ENCODE assay signal across 8 cellular contexts in the genomic region with DNA sequence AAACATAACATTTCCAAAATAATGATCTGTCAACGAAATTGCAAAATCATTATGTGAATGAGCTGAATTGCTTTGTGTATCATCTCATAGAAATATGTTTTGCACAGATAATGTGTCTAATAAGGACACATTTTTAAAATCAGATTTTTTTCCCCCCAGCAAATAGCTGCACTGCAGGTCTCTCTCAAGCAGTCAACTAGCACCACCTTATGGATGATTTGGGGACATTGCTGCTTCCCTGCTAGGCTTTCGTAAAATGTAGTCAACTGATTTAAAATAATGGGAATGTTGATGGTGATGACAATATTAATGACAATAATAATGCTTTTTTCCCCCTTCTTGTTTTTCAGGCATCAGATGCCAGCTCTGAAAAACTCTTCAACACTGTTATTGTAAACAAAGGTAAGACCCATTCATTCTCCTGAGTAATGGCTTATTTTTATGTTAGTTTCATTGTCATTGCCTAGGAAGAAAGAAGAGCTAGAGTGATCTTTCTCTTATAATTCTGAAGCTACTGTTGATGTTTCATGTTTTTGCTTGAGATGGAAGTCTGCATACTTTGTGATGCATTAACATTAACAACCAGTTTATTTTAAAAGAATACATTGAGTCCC.
DNase-seq lines count a peak whose midpoint lies in the region; ATAC-seq, FAIRE-seq and TF ChIP-seq lines count a peak whose summit lies in the region.

No MANE protein-coding gene starts in this region.

- H2AFZ ChIP-seq in Karpas-422 (ENCODE audit: low read length) (no peak overlapping the region), neuron (ENCODE audit: low read depth, low read length) (no peak overlapping the region)

- H3K4me3 ChIP-seq in Karpas-422 (ENCODE audit: low read length) (no peak overlapping the region), neuron (ENCODE audit: low read length) (peak overlapping the region; percentile 92)

- no peaks in the 10 kb centered on the region for H3K9me2 ChIP-seq in Karpas-422 (replicated peaks; ENCODE audit: insufficient read depth, low read length)

- DNase-seq in NCI-H510A treated with DMSO at 0.1 percent for 48 hours (lab: John Stamatoyannopoulos, UW), result peak; percentile 27
- DNase-seq in NCI-H510A (lab: John Stamatoyannopoulos, UW), result no peak
- peak; percentile 81 for DNase-seq in Karpas-422
- peak; percentile 24 for DNase-seq in RCC 7860 (ENCODE audit: low spot score)
- peak; percentile 10 to 30 for DNase-seq in erythroblast (lab: John Stamatoyannopoulos, UW)

- no peak for TF ChIP-seq POLR2A in erythroblast (IDR thresholded peaks at IDR 0.05; ENCODE audit: low read length)

- no peak overlapping the region for H3K9ac ChIP-seq in Karpas-422 (ENCODE audit: low read length)

- no peak for ATAC-seq in GM19463 (IDR thresholded peaks at IDR 0.05; ENCODE audit: unreplicated experiment)
- no peak for ATAC-seq in GM21825 (IDR thresholded peaks at IDR 0.05; ENCODE audit: unreplicated experiment)

- peaks cover 49% of the 10 kb centered on the region for H3K4me1 ChIP-seq in Karpas-422 (ENCODE audit: low read length)
- peaks cover 64% of the 10 kb centered on the region for H3K4me1 ChIP-seq in neuron (ENCODE audit: insufficient read depth, low read length)

- H3K27ac ChIP-seq in Karpas-422 (ENCODE audit: low read length), result no peak overlapping the region

- H4K20me1 ChIP-seq in Karpas-422 (ENCODE audit: insufficient read depth, low read depth, low read length), result peaks cover 19% of the 10 kb centered on the region

- peaks cover 76% of the 10 kb centered on the region for H3K79me2 ChIP-seq in Karpas-422 (ENCODE audit: low read length)

- H3K27me3 ChIP-seq in Karpas-422 (ENCODE audit: low read length) (no peaks in the 10 kb centered on the region; the same call in 1 of the 2 replicates), neuron (ENCODE audit: insufficient read depth, low read length) (no peaks in the 10 kb centered on the region)

- H3K36me3 ChIP-seq in Karpas-422 (ENCODE audit: insufficient read depth, low read length), result peaks cover 9% of the 10 kb centered on the region; the same call in 1 of the 2 replicates
- peaks cover 56% of the 10 kb centered on the region for H3K36me3 ChIP-seq in neuron (ENCODE audit: insufficient read depth, low read length)

- peak overlapping the region; percentile 79 for H3K4me2 ChIP-seq in Karpas-422 (ENCODE audit: low read depth, low read length, poor library complexity, severe bottlenecking)

- H3K9me3 ChIP-seq in Karpas-422 (ENCODE audit: low read length) (no peaks in the 10 kb centered on the region), neuron (ENCODE audit: low read length) (no peaks in the 10 kb centered on the region)

- peak; percentile 30 for FAIRE-seq in RCC 7860 (lab: Jason Lieb, UNC)
